ENCODE assay signal across 1 cellular context in the genomic region with DNA sequence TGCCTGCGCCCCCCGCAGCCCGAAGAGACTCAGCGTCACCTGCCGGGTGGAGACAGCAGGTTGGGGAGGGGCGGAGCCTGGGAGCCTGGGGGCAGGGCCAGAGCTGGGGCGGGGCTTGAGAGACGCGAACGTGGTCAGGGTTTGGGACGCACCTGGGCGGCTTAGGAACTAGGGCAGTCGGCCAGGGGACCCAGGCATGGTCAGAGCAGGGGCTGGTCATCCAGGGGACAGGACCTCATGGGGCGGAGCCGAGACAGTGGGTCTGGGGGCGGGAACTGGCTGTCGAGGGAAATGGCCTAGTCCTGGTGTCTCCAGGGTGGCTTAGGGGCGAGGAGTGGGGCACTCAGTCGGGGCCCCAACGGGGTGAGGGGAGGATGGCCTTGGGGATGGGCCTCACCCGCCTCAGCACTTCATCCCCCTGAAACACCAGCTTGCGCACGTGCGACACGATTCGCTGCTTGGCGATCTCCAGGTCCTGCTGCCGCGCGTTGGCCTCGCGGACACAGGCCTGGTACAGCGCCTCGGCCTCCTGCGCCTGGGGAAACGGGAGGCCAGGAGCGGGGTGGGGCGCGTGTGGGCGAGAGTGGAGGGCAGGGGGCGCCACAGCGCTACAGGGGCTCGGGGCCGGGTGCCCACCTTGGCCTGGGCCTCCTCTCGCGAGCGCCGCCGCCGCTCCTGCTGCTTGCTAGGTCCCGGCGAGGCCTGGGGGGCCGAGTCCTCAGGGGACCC.
TF ChIP-seq lines count a peak whose summit lies in the region.

No MANE protein-coding gene starts in this region.

TF ChIP-seq in K562, 482 proteins besides CTCF, POLR2A, EP300 and RAD21:
- TF ChIP-seq, protein P1, sequence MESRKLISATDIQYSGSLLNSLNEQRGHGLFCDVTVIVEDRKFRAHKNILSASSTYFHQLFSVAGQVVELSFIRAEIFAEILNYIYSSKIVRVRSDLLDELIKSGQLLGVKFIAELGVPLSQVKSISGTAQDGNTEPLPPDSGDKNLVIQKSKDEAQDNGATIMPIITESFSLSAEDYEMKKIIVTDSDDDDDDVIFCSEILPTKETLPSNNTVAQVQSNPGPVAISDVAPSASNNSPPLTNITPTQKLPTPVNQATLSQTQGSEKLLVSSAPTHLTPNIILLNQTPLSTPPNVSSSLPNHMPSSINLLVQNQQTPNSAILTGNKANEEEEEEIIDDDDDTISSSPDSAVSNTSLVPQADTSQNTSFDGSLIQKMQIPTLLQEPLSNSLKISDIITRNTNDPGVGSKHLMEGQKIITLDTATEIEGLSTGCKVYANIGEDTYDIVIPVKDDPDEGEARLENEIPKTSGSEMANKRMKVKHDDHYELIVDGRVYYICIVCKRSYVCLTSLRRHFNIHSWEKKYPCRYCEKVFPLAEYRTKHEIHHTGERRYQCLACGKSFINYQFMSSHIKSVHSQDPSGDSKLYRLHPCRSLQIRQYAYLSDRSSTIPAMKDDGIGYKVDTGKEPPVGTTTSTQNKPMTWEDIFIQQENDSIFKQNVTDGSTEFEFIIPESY (CRISPR knock-in tag; IDR thresholded peaks at IDR 0.05), result peak; percentile 82
- TF ChIP-seq ZFP30 (CRISPR knock-in tag; IDR thresholded peaks at IDR 0.05; ENCODE audit: borderline replicate concordance) (no peak), POLR2G (IDR thresholded peaks at IDR 0.05; ENCODE audit: low read depth, low read length) (0 out of 2 replicates have a peak, but pooled peaks have one; percentile 12), SIRT6 (IDR thresholded peaks at IDR 0.05; ENCODE audit: low read depth, low read length) (no peak)
TF ChIP-seq in K562: peak in this region for 2.
